19 cellular contexts compared by ENCODE assay signal in the genomic region with DNA sequence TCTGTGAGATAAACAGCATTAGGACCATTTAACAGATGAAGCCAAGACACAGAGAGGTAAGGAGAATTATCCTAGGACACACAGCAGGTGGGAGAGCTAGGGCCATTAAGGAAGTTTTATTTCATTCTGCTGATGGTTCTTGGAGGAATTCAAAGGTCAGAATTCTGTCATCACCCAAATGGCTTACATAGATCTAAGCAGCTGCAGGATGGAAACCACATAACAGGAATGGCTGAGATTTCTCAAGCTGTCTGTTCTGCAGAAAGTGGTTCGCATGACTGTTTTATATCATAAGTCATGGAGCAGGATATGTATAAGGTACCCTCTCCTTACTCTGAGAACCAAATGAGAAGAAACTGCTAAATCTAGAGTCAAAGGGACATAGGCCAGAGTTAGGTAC.
A peak's percentile ranks its signal among the peaks of the same experiment; 100 is the strongest.
DNase-seq lines count a peak whose midpoint lies in the region; FAIRE-seq and TF ChIP-seq lines count a peak whose summit lies in the region.
"Had no signal": no experiment of that assay in that cellular context is flagged by ENCODE, and none has a peak within 500 bp of the region (broad histone marks: within the 10 kb centered on the region; RNA-seq: fewer than 3 reads in every experiment).

No MANE protein-coding gene starts in this region.

- no CpG with 5 or more reads among the region's 1 CpG for WGBS in neuronal stem cell (ENCODE audit: extremely low coverage in 2 of 2, insufficient read length in 2 of 2, insufficient replicate concordance in 1 of 2), 2 donors

- H3K79me1 ChIP-seq in neuronal stem cell (ENCODE audit: low read depth, low read length): no peaks in the 10 kb centered on the region

- no peak overlapping the region for H3K14ac ChIP-seq in neuronal stem cell (ENCODE audit: low read length)

- no peak overlapping the region for H3K9ac ChIP-seq in astrocyte (ENCODE audit: low read length)
- H3K9ac ChIP-seq in neuronal stem cell (ENCODE audit: low read depth, low read length, poor library complexity): no peak overlapping the region

- CTCF ChIA-PET in AG04449 (lab: Yijun Ruan, JAX) (interaction anchor here (0.9 to 2.0 kb wide), 2 partner anchors 35 to 92 kb away, joined by 3 to 7 read pairs; no protein-coding TSS in a partner anchor), Caco-2 (lab: Charles Lee) (interaction anchor here (1.1 kb wide), 1 partner anchor 22 kb away, joined by 3 read pairs; no protein-coding TSS in a partner anchor)

- intact Hi-C loops in Caco-2 (cut with micrococcal nuclease; ENCODE audit: unreplicated experiment): no loop called here

- H2AFZ ChIP-seq in astrocyte (ENCODE audit: low read depth, low read length) (no peak overlapping the region), neuronal stem cell (ENCODE audit: low read length) (no peak overlapping the region)

- H3K36me3 Mint-ChIP-seq in astrocyte (ENCODE audit: low read depth, unreplicated experiment) (peaks cover 2% of the 10 kb centered on the region), Caco-2 (ENCODE audit: insufficient read depth, unreplicated experiment) (no peaks in the 10 kb centered on the region)
- H3K36me3 Mint-ChIP-seq: CD4-positive, alpha-beta memory T cell had no signal

- no peak overlapping the region for H3K23ac ChIP-seq in neuronal stem cell (ENCODE audit: low read depth, low read length, poor library complexity)

- no peak overlapping the region for H2BK5ac ChIP-seq in neuronal stem cell (ENCODE audit: low read length)

- H3K9me3 Mint-ChIP-seq in astrocyte (ENCODE audit: unreplicated experiment) (peaks cover 6% of the 10 kb centered on the region), Caco-2 (ENCODE audit: unreplicated experiment) (no peaks in the 10 kb centered on the region)

- no peak overlapping the region for H3K4ac ChIP-seq in neuronal stem cell (ENCODE audit: low read length)

- H4K8ac ChIP-seq in neuronal stem cell (ENCODE audit: low read depth, low read length): no peak overlapping the region

- TF ChIP-seq CTCF in AG04449 (IDR thresholded peaks at IDR 0.05; ENCODE audit: insufficient read depth, low read length, missing control alignments): no peak
- no peak for TF ChIP-seq CTCF in astrocyte (IDR thresholded peaks at IDR 0.05; ENCODE audit: insufficient read depth, low read depth, low read length)
- TF ChIP-seq CTCF in fibroblast of villous mesenchyme (IDR thresholded peaks at IDR 0.05; ENCODE audit: insufficient read depth, low read depth, low read length): no peak
- TF ChIP-seq CTCF in Caco-2 (IDR thresholded peaks at IDR 0.05; ENCODE audit: insufficient read depth in 1 of 2, low read depth in 1 of 2, low read length in 1 of 2, severe bottlenecking in 1 of 2, unreplicated experiment in 1 of 2): no peak

- H3K4me2 ChIP-seq in astrocyte (ENCODE audit: low read length) (no peak overlapping the region), neuronal stem cell (ENCODE audit: insufficient read depth, low read length, poor library complexity, severe bottlenecking) (no peak overlapping the region)

- H3K27me3 Mint-ChIP-seq in astrocyte (ENCODE audit: low read depth, unreplicated experiment): peaks cover 11% of the 10 kb centered on the region
- H3K27me3 Mint-ChIP-seq in Caco-2 (ENCODE audit: insufficient read depth, unreplicated experiment): peaks cover 14% of the 10 kb centered on the region

- H3K9me3 ChIP-seq in astrocyte (ENCODE audit: insufficient read depth, low read depth, low read length) (no peaks in the 10 kb centered on the region), neuronal stem cell (replicated peaks in 1 of 2; ENCODE audit: control insufficient read depth in 2 of 2, insufficient read depth in 1 of 2, low read depth in 1 of 2, low read length in 2 of 2) (peaks cover 0 to 6% of the 10 kb centered on the region in 2 donors), Caco-2 (no peaks in the 10 kb centered on the region)
- H3K9me3 ChIP-seq: BE2C, HAP-1 had no signal

- no peak overlapping the region for H4K91ac ChIP-seq in neuronal stem cell (ENCODE audit: low read depth, low read length, poor library complexity)

- H3K4me1 Mint-ChIP-seq in astrocyte (ENCODE audit: low read depth, unreplicated experiment) (no peaks in the 10 kb centered on the region), Caco-2 (ENCODE audit: low read depth, unreplicated experiment) (no peaks in the 10 kb centered on the region)
- H3K4me1 Mint-ChIP-seq: CD4-positive, alpha-beta memory T cell had no signal

- H3K18ac ChIP-seq in neuronal stem cell (ENCODE audit: low read length): no peak overlapping the region

- no peak overlapping the region for H2AK5ac ChIP-seq in neuronal stem cell (ENCODE audit: low read depth, low read length)

- FAIRE-seq in astrocyte (lab: Jason Lieb, UNC): no peak
- FAIRE-seq: D721Med, G401.6, GM12891, H1 had no signal

- H4K20me1 ChIP-seq in astrocyte (ENCODE audit: insufficient read depth, low read length): no peaks in the 10 kb centered on the region

- H3K27ac Mint-ChIP-seq in astrocyte (ENCODE audit: unreplicated experiment) (no peak overlapping the region), Caco-2 (ENCODE audit: unreplicated experiment) (no peak overlapping the region)
- H3K27ac Mint-ChIP-seq: CD4-positive, alpha-beta memory T cell had no signal

- POLR2A ChIA-PET in AG04449 (lab: Yijun Ruan, JAX): no interaction called here
- POLR2A ChIA-PET in Caco-2 (lab: Charles Lee): no interaction called here

- H3K27me3 ChIP-seq in astrocyte (ENCODE audit: insufficient read depth, low read length) (no peaks in the 10 kb centered on the region), neuronal stem cell (ENCODE audit: control insufficient read depth in 3 of 3, insufficient read depth in 3 of 3, low read depth in 1 of 3, low read length in 3 of 3) (no peaks in the 10 kb centered on the region), Caco-2 (replicated peaks; ENCODE audit: control insufficient read depth, insufficient read depth, low read length) (no peaks in the 10 kb centered on the region)
- H3K27me3 ChIP-seq: BE2C had no signal

- H3K36me3 ChIP-seq in astrocyte (ENCODE audit: insufficient read depth, low read length) (no peaks in the 10 kb centered on the region), neuronal stem cell (replicated peaks in 1 of 2; ENCODE audit: control insufficient read depth in 2 of 2, insufficient read depth in 2 of 2, low read length in 2 of 2) (peaks cover 0 to 3% of the 10 kb centered on the region in 2 donors), Caco-2 (ENCODE audit: control insufficient read depth, insufficient read depth, low read length) (no peaks in the 10 kb centered on the region)
- H3K36me3 ChIP-seq: HAP-1 had no signal

- H2BK15ac ChIP-seq in neuronal stem cell (ENCODE audit: low read length): no peak overlapping the region

- H3K4me1 ChIP-seq in astrocyte (ENCODE audit: insufficient read depth, low read length) (no peaks in the 10 kb centered on the region), neuronal stem cell (ENCODE audit: control insufficient read depth in 2 of 2, insufficient read depth in 1 of 2, low read depth in 1 of 2, low read length in 2 of 2) (no peaks in the 10 kb centered on the region), Caco-2 (no peaks in the 10 kb centered on the region)
- H3K4me1 ChIP-seq: HAP-1 had no signal

- DNase-seq in AG04449 (ENCODE audit: low read depth, low spot score): peak; percentile 14
- DNase-seq in astrocyte (ENCODE audit: low read depth): peak; percentile 7
- peak; percentile 2 for DNase-seq in fibroblast of villous mesenchyme (ENCODE audit: low read depth)
- peak; percentile 3 for DNase-seq in non-pigmented ciliary epithelial cell (ENCODE audit: low read depth)
- no peak for DNase-seq in neuronal stem cell (ENCODE audit: low spot score)
- DNase-seq in AG08396 (ENCODE audit: low spot score): no peak
- DNase-seq in Caco-2: no peak
- DNase-seq: BE2C; CD4-positive, alpha-beta memory T cell; DMS153; DMS79 treated with DMSO at 0.1 percent for 48 hours; EL had no signal

- H3K27ac ChIP-seq in astrocyte (ENCODE audit: low read depth, low read length) (no peak overlapping the region), neuronal stem cell (replicated peaks; ENCODE audit: low read length) (no peak overlapping the region)
- H3K27ac ChIP-seq: 22Rv1, C4-2B had no signal

- no peak overlapping the region for H2BK12ac ChIP-seq in neuronal stem cell (ENCODE audit: low read length)

- H3K4me3 Mint-ChIP-seq in astrocyte (ENCODE audit: unreplicated experiment) (no peak overlapping the region), Caco-2 (ENCODE audit: unreplicated experiment) (no peak overlapping the region)
- H3K4me3 Mint-ChIP-seq: CD4-positive, alpha-beta memory T cell had no signal

- BruUV-seq in Caco-2 (replicated peaks; lab: Mats Ljungman, UMichigan): no TSS peak

- H3K4me3 ChIP-seq in AG04449 (ENCODE audit: low read depth, low read length) (no peak overlapping the region), astrocyte (ENCODE audit: insufficient read depth, low read depth, low read length) (no peak overlapping the region), fibroblast of villous mesenchyme (ENCODE audit: low read depth, low read length) (no peak overlapping the region), neuronal stem cell (ENCODE audit: low read length in 2 of 2) (no peak overlapping the region), Caco-2 (ENCODE audit: low read depth, low read length) (no peak overlapping the region)
- H3K4me3 ChIP-seq: HAP-1 had no signal

- no peak overlapping the region for H2BK120ac ChIP-seq in neuronal stem cell (ENCODE audit: low read depth, low read length)

- H3K79me2 ChIP-seq in astrocyte (ENCODE audit: insufficient read depth, low read length): no peaks in the 10 kb centered on the region

Comparison
In these comparisons a context has a peak if more than half of its experiments do, and no peak if none do; other contexts are left out.
1. DNase-seq: peak in AG04449 (single experiment), astrocyte (single experiment), fibroblast of villous mesenchyme (single experiment) and non-pigmented ciliary epithelial cell (single experiment); none in neuronal stem cell (single experiment), AG08396 (single experiment) and Caco-2 (0 of 2).